23 cellular contexts compared by ENCODE assay signal in genomic region chr1:81797701-81798100, GRCh38. TPM values are rescaled to one million over a fixed set of nuclear protein-coding genes. Genes with fewer than 3 reads are reported as not detected.
"Had no signal": no experiment of that assay in that cellular context is flagged by ENCODE, and none has a peak within 500 bp of the region (broad histone marks: within the 10 kb centered on the region; RNA-seq: fewer than 3 reads in every experiment).

No MANE protein-coding gene starts in this region.

- H3K9me3 ChIP-seq: esophagus squamous epithelium, gastrocnemius medialis, lower lobe of right lung, pancreas, right lobe of liver, stomach, thyroid gland had no signal

- H3K4me3 ChIP-seq: esophagus squamous epithelium, gastrocnemius medialis, lower lobe of right lung, pancreas, right lobe of liver, stomach, thyroid gland had no signal

- ATAC-seq: effector memory CD8-positive, alpha-beta T cell; gastrocnemius medialis; left ventricle myocardium superior; lower lobe of right lung; naive thymus-derived CD8-positive, alpha-beta T cell; pancreas; right lobe of liver; stimulated activated effector memory CD8-positive, alpha-beta T cell treated with anti-CD3 and anti-CD28 coated beads, Interleukin-12 subunit alpha, Interleukin-12 subunit beta, amount 100 ng/mL, for 72 hours had no signal

- FAIRE-seq: keratinocyte, pancreas had no signal

- H3K4me3 Mint-ChIP-seq: effector memory CD8-positive, alpha-beta T cell; naive thymus-derived CD8-positive, alpha-beta T cell; stimulated activated effector memory CD8-positive, alpha-beta T cell treated with anti-CD3 and anti-CD28 coated beads, Interleukin-12 subunit alpha, Interleukin-12 subunit beta, amount 100 ng/mL, for 72 hours had no signal

- H3K4me1 Mint-ChIP-seq: stimulated activated effector memory CD8-positive, alpha-beta T cell treated with anti-CD3 and anti-CD28 coated beads, Interleukin-12 subunit alpha, Interleukin-12 subunit beta, amount 100 ng/mL, for 72 hours had no signal

- H3K9me3 Mint-ChIP-seq: nephron progenitor cell; stimulated activated effector memory CD8-positive, alpha-beta T cell treated with anti-CD3 and anti-CD28 coated beads, Interleukin-12 subunit alpha, Interleukin-12 subunit beta, amount 100 ng/mL, for 72 hours had no signal

- H3K27me3 ChIP-seq: pancreas, right lobe of liver, thyroid gland had no signal

- H3K27ac Mint-ChIP-seq: effector memory CD8-positive, alpha-beta T cell; naive thymus-derived CD8-positive, alpha-beta T cell; stimulated activated effector memory CD8-positive, alpha-beta T cell treated with anti-CD3 and anti-CD28 coated beads, Interleukin-12 subunit alpha, Interleukin-12 subunit beta, amount 100 ng/mL, for 72 hours had no signal

- H3K36me3 ChIP-seq: esophagus squamous epithelium, gastrocnemius medialis, lower lobe of right lung, pancreas, right lobe of liver, stomach, thyroid gland had no signal

- H3K27ac ChIP-seq: gastrocnemius medialis, lower lobe of right lung, pancreas, right lobe of liver, stomach had no signal

- DNase-seq: cortex of kidney; effector memory CD8-positive, alpha-beta T cell; erythroblast; esophagus squamous epithelium; foreskin fibroblast; gastrocnemius medialis; head of caudate nucleus; left ventricle myocardium superior; lower lobe of right lung; naive thymus-derived CD8-positive, alpha-beta T cell; nephron progenitor cell; occipital lobe; pancreas; retina; right lobe of liver; stimulated activated CD4-positive, alpha-beta T cell treated with anti-CD3 and anti-CD28 coated beads, Interleukin-2, amount 100 ng/mL, for 24 hours; stimulated activated CD4-positive, alpha-beta T cell treated with anti-CD3 and anti-CD28 coated beads, Interleukin-4, amount 100 ng/mL, for 24 hours; stimulated activated naive CD4-positive, alpha-beta T cell treated with Interleukin-2 at 50 U/mL for 16 hours; stomach; thyroid gland; trophoblast cell had no signal

- H3K36me3 Mint-ChIP-seq: stimulated activated effector memory CD8-positive, alpha-beta T cell treated with anti-CD3 and anti-CD28 coated beads, Interleukin-12 subunit alpha, Interleukin-12 subunit beta, amount 100 ng/mL, for 72 hours had no signal

RNA-seq across cellular contexts. Expression of gene ADGRL2, which starts 3.0 kb away (rescaled TPM):
- total RNA-seq: naive thymus-derived CD8-positive, alpha-beta T cell had no signal
- polyA plus RNA-seq: naive thymus-derived CD8-positive, alpha-beta T cell had no signal
